In the genomic region with DNA sequence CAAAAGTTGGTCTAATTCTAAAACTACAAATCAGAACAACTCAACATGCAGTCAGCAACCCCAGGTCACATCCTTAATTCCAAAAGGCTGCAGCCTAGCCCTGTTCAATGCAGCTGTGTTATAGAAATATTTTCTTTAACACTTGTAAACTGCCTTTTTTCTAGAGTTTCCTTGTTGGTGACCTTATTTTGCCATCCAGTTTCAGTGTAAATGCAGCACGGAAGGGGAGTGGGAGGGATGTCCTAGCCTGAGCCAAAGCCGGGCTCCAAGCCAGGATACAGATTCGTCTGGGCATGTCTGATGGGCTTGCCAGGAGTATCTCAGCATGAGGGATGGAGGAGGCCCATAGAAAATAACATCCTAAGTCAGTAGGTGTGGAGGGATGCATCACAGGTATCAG, we compare ENCODE assay signal across 9 cellular contexts. TPM values are rescaled to one million over a fixed set of nuclear protein-coding genes. Genes with fewer than 3 reads are reported as not detected.
DNase-seq lines count a peak whose midpoint lies in the region; ATAC-seq and TF ChIP-seq lines count a peak whose summit lies in the region.
"Had no signal": no experiment of that assay in that cellular context is flagged by ENCODE, and none has a peak within 500 bp of the region (broad histone marks: within the 10 kb centered on the region; RNA-seq: fewer than 3 reads in every experiment).

No MANE protein-coding gene starts in this region.

- DNase-seq in H9 (no peak), RWPE1 (ENCODE audit: low spot score) (peak; percentile 70), fibroblast of lung (ENCODE audit: low read depth in 2 of 2) (peak; percentile 69), prostate gland (ENCODE audit: low spot score) (peak; percentile 75), gastrocnemius medialis (no peak), NCI-H82 (lab: John Stamatoyannopoulos, UW) (no peak), NCI-H187 (lab: John Stamatoyannopoulos, UW) (no peak)
- no peak for DNase-seq in stimulated activated CD4-positive, alpha-beta T cell treated with anti-CD3 and anti-CD28 coated beads, Interleukin-4, amount 100 ng/mL, for 4 hours
- DNase-seq: activated CD8-positive, alpha-beta memory T cell treated with anti-CD3 and anti-CD28 coated beads, Interleukin-2, amount 50 U/mL, for 4 hours had no signal

- H2AK5ac ChIP-seq in H9 (ENCODE audit: insufficient read length, low read length), result no peak overlapping the region

- H2BK20ac ChIP-seq in H9 (ENCODE audit: low read depth, low read length, poor library complexity, severe bottlenecking), result no peak overlapping the region

- no peak overlapping the region for H3K14ac ChIP-seq in H9 (ENCODE audit: insufficient read depth, low read length)

- H2BK12ac ChIP-seq in H9 (ENCODE audit: insufficient read length, low read depth, low read length), result no peak overlapping the region

- H4K20me1 ChIP-seq in H9 (ENCODE audit: control insufficient read depth, insufficient read depth, insufficient read length) (no peaks in the 10 kb centered on the region), fibroblast of lung (ENCODE audit: control insufficient read depth, extremely low read depth, insufficient read depth, low read length) (no peaks in the 10 kb centered on the region)

- no peak overlapping the region for H3K23ac ChIP-seq in H9 (ENCODE audit: insufficient read length, low read depth, low read length)

- H3K36me3 ChIP-seq in fibroblast of lung (ENCODE audit: control insufficient read depth, insufficient read depth, low read length), result no peaks in the 10 kb centered on the region
- H3K36me3 ChIP-seq in prostate gland, result no peaks in the 10 kb centered on the region
- H3K36me3 ChIP-seq in gastrocnemius medialis, result no peaks in the 10 kb centered on the region

- H3K27me3 ChIP-seq in H9 (ENCODE audit: insufficient read depth, low read length) (no peaks in the 10 kb centered on the region), fibroblast of lung (ENCODE audit: control insufficient read depth, insufficient read depth, low read length) (no peaks in the 10 kb centered on the region), prostate gland (replicated peaks; ENCODE audit: insufficient read depth) (no peaks in the 10 kb centered on the region), gastrocnemius medialis (no peaks in the 10 kb centered on the region)

- peak overlapping the region in 2 of 3 experiments; percentile 24 to 74; a peak in 1 of 7 replicates for H3K27ac Mint-ChIP-seq in H9

- in situ Hi-C loops in gastrocnemius medialis (cut with MboI; ENCODE audit: low sequenced_read_pairs in 4 of 4), result no loop called here

- CTCF ChIA-PET in RWPE1 (lab: Yijun Ruan, JAX), result no interaction called here

- H2BK120ac ChIP-seq in H9 (ENCODE audit: low read depth, low read length, poor library complexity, severe bottlenecking), result peak overlapping the region; percentile 77

- H3K79me2 ChIP-seq in H9 (ENCODE audit: insufficient read depth, low read length) (no peaks in the 10 kb centered on the region), fibroblast of lung (ENCODE audit: control insufficient read depth, insufficient read depth, low read length) (no peaks in the 10 kb centered on the region)

- no peak overlapping the region for H4K5ac ChIP-seq in H9 (ENCODE audit: insufficient read length, low read depth, low read length)

- ATAC-seq in gastrocnemius medialis, result no peak

- no peak overlapping the region for H3K4me3 ChIP-seq in fibroblast of lung (replicated peaks in 1 of 4; ENCODE audit: control extremely low read depth in 1 of 4, insufficient read depth in 1 of 4, low read depth in 3 of 4, low read length in 4 of 4)
- no peak overlapping the region for H3K4me3 ChIP-seq in prostate gland
- no peak overlapping the region for H3K4me3 ChIP-seq in gastrocnemius medialis

- no peaks in the 10 kb centered on the region for H3K23me2 ChIP-seq in H9 (ENCODE audit: insufficient read length, low read depth, low read length, poor library complexity, severe bottlenecking)

- no peak for TF ChIP-seq POLR2A in prostate gland (IDR thresholded peaks at IDR 0.05)
- TF ChIP-seq POLR2A in gastrocnemius medialis (IDR thresholded peaks at IDR 0.05), result no peak

- H2BK5ac ChIP-seq in H9 (ENCODE audit: insufficient read length, low read length), result no peak overlapping the region

- no peak overlapping the region for H3K4me3 Mint-ChIP-seq in H9

- H3K9me3 ChIP-seq in H9 (ENCODE audit: control insufficient read depth, low read depth, low read length) (no peaks in the 10 kb centered on the region), fibroblast of lung (ENCODE audit: control insufficient read depth, insufficient read depth, low read depth, low read length) (no peaks in the 10 kb centered on the region), prostate gland (no peaks in the 10 kb centered on the region), gastrocnemius medialis (no peaks in the 10 kb centered on the region)

- no peak for TF ChIP-seq CTCF in H9 (conservative IDR thresholded peaks at IDR 0.05)
- TF ChIP-seq CTCF in RWPE1 (conservative IDR thresholded peaks at IDR 0.05; ENCODE audit: low read depth), result no peak
- TF ChIP-seq CTCF in fibroblast of lung (conservative IDR thresholded peaks at IDR 0.05 in 1 of 2, IDR thresholded peaks at IDR 0.05 in 1 of 2; ENCODE audit: low read depth in 1 of 2, low read length in 2 of 2), result no peak
- TF ChIP-seq CTCF in prostate gland (IDR thresholded peaks at IDR 0.05), result no peak
- TF ChIP-seq CTCF in gastrocnemius medialis (IDR thresholded peaks at IDR 0.05 in 4 of 5, conservative IDR thresholded peaks at IDR 0.05 in 1 of 5), result no peak

- POLR2A ChIA-PET in RWPE1 (lab: Yijun Ruan, JAX; ENCODE audit: low non-redundant PET), result no interaction called here

- H3K9ac ChIP-seq in H9 (ENCODE audit: extremely low read depth, insufficient read length, low read length) (no peak overlapping the region), fibroblast of lung (ENCODE audit: insufficient read depth, low read length) (no peak overlapping the region)

- H2BK15ac ChIP-seq in H9 (ENCODE audit: low read depth, low read length), result no peak overlapping the region

- H3K27ac ChIP-seq in H9 (ENCODE audit: insufficient read length, low read depth, low read length) (no peak overlapping the region), RWPE1 (peak overlapping the region; percentile 80), fibroblast of lung (ENCODE audit: insufficient read depth, low read length) (peak overlapping the region; percentile 12), prostate gland (peak overlapping the region in 1 of 2 donors; percentile 6), gastrocnemius medialis (no peak overlapping the region)

- no peak overlapping the region for H4K8ac ChIP-seq in H9 (replicated peaks; ENCODE audit: insufficient read length, low read depth, low read length)

- H3K36me3 Mint-ChIP-seq in H9 (ENCODE audit: insufficient read depth in 1 of 3, low read depth in 3 of 3), result no peaks in the 10 kb centered on the region

- no peak overlapping the region for H3K4ac ChIP-seq in H9 (ENCODE audit: low read depth, low read length)

- no peak overlapping the region for H3K56ac ChIP-seq in H9 (ENCODE audit: insufficient read length, low read depth, low read length)

- H3K9me3 Mint-ChIP-seq in H9, result no peaks in the 10 kb centered on the region

- intact Hi-C loops in prostate gland (cut with DNase I), result no loop called here
- intact Hi-C loops in gastrocnemius medialis (cut with DNase I; ENCODE audit: low total_unique reads), result no loop called here

- H3K18ac ChIP-seq in H9 (ENCODE audit: insufficient read length, low read depth, low read length), result no peak overlapping the region

- H2AFZ ChIP-seq in H9 (ENCODE audit: low read length) (peak overlapping the region; percentile 1), fibroblast of lung (ENCODE audit: low read length) (no peak overlapping the region)

- peaks cover 1% of the 10 kb centered on the region; the same call in 1 of the 2 replicates for H3K27me3 Mint-ChIP-seq in H9 (ENCODE audit: low read depth)

- no CpG with 5 or more reads among the region's 3 CpGs for WGBS in H9 (ENCODE audit: extremely low coverage, insufficient read length, low lambda C conversion rate)
- WGBS in prostate gland, result 13% methylated on average over 3 of the region's 3 CpGs

- peaks cover 11 to 16% of the 10 kb centered on the region in 2 experiments for H3K4me1 Mint-ChIP-seq in H9

- H3T11ph ChIP-seq in H9 (ENCODE audit: low read length), result peak overlapping the region; percentile 59

- no peak overlapping the region for H4K91ac ChIP-seq in H9 (ENCODE audit: insufficient read length, low read depth, low read length)

- H3K79me1 ChIP-seq in H9 (ENCODE audit: insufficient read depth, low read depth, low read length, poor library complexity, severe bottlenecking), result no peaks in the 10 kb centered on the region

- H3K4me2 ChIP-seq in H9 (ENCODE audit: insufficient read depth, insufficient read length, low read length) (no peak overlapping the region), fibroblast of lung (ENCODE audit: extremely low read depth, insufficient read depth, low read length) (peak overlapping the region; percentile 36)

- H3K4me1 ChIP-seq in H9 (ENCODE audit: insufficient read depth, low read length), result peaks cover 4% of the 10 kb centered on the region; the same call in 1 of the 2 replicates
- H3K4me1 ChIP-seq in fibroblast of lung (ENCODE audit: control insufficient read depth, extremely low read depth, insufficient read depth, low read length), result peaks cover 10% of the 10 kb centered on the region
- H3K4me1 ChIP-seq in prostate gland (replicated peaks), result peaks cover 9% of the 10 kb centered on the region
- peaks cover 10 to 15% of the 10 kb centered on the region in 2 donors for H3K4me1 ChIP-seq in gastrocnemius medialis

RNA-seq across cellular contexts. Expression of a gene that starts 17.7 kb away (rescaled TPM):
- total RNA-seq in H9 (2021), result 86.3 and 87.6 TPM in 2 replicates
- total RNA-seq in fibroblast of lung, result 124 and 125 TPM in 2 replicates
- polyA plus RNA-seq in fibroblast of lung, result 52.2 and 64.1 TPM in 2 replicates
- polyA plus RNA-seq in fibroblast of lung (2012), result 33.3 and 34.4 TPM in 2 replicates
- polyA minus RNA-seq in fibroblast of lung (ENCODE audit: low replicate concordance), result 36.7 and 44.8 TPM in 2 replicates
- 100 to 1,000 TPM; 145 to 166 TPM for total RNA-seq in prostate gland
- total RNA-seq in gastrocnemius medialis, result 10 to 100 TPM; 47.9 to 68.9 (median 58.7) TPM

Comparison
In these comparisons a context has a peak if more than half of its experiments do, and no peak if none do; other contexts are left out.
1. DNase-seq: peak in RWPE1 (single experiment), fibroblast of lung (2 of 2) and prostate gland (single experiment); none in H9 (single experiment), gastrocnemius medialis (0 of 2), stimulated activated CD4-positive, alpha-beta T cell treated with anti-CD3 and anti-CD28 coated beads, Interleukin-4, amount 100 ng/mL, for 4 hours (0 of 2), NCI-H82 (single experiment) and NCI-H187 (0 of 2).
2. H3K27ac ChIP-seq: peak in RWPE1 (single experiment) and fibroblast of lung (single experiment); none in H9 (single experiment) and gastrocnemius medialis (0 of 4).